ENCODE assay signal across 8 cellular contexts in genomic region chr21:37365657-37366487, GRCh38. TPM values are rescaled to one million over a fixed set of nuclear protein-coding genes. Genes with fewer than 3 reads are reported as not detected.
A peak's percentile ranks its signal among the peaks of the same experiment; 100 is the strongest.
DNase-seq lines count a peak whose midpoint lies in the region; ATAC-seq and TF ChIP-seq lines count a peak whose summit lies in the region.

No MANE protein-coding gene starts in this region.

- peak overlapping the region; percentile 99 to 100 (median 99) for H3K4me3 Mint-ChIP-seq in brain

- no peak for TF ChIP-seq CTCF in brain (conservative IDR thresholded peaks at IDR 0.05)

- H3K27ac ChIP-seq in Karpas-422 (ENCODE audit: low read length) (peak overlapping the region; percentile 47; the same call in 1 of the 2 replicates), iPS-20b (ENCODE audit: low read length) (peak overlapping the region; percentile 99)

- ATAC-seq in GM21825 (IDR thresholded peaks at IDR 0.05; ENCODE audit: unreplicated experiment) = peak; percentile 29

- peaks cover 25% of the 10 kb centered on the region; the same call in 1 of the 2 replicates for H4K20me1 ChIP-seq in Karpas-422 (ENCODE audit: insufficient read depth, low read depth, low read length)

- peaks cover 36% of the 10 kb centered on the region for H3K4me1 ChIP-seq in Karpas-422 (ENCODE audit: low read length)
- H3K4me1 ChIP-seq in iPS-20b (ENCODE audit: insufficient read depth, low read length) = peaks cover 25% of the 10 kb centered on the region; the same call in 1 of the 2 replicates
- peaks cover 28% of the 10 kb centered on the region for H3K4me1 ChIP-seq in skeletal muscle satellite cell (ENCODE audit: control insufficient read depth, insufficient read depth, low read length)

- H3K27me3 Mint-ChIP-seq in brain = peaks cover 16% of the 10 kb centered on the region

- DNase-seq in GM03348 (ENCODE audit: low spot score) (peak; percentile 83), Karpas-422 (peak; percentile 76), T1000 (lab: John Stamatoyannopoulos, UW) (peak; percentile 64), DMS114 treated with DMSO at 0.1 percent for 48 hours (lab: John Stamatoyannopoulos, UW; ENCODE audit: unreplicated experiment) (no peak)

- H3K4me2 ChIP-seq in Karpas-422 (ENCODE audit: low read depth, low read length, poor library complexity, severe bottlenecking) (peak overlapping the region; percentile 85), skeletal muscle satellite cell (ENCODE audit: low read length) (peak overlapping the region; percentile 91)

- no peaks in the 10 kb centered on the region for H3K9me2 ChIP-seq in Karpas-422 (replicated peaks; ENCODE audit: insufficient read depth, low read length)

- H3K36me3 Mint-ChIP-seq in brain = peaks cover 8% of the 10 kb centered on the region

- H3K9ac ChIP-seq in Karpas-422 (ENCODE audit: low read length) (peak overlapping the region; percentile 88), iPS-20b (ENCODE audit: low read depth, low read length) (peak overlapping the region; percentile 96), skeletal muscle satellite cell (ENCODE audit: low read depth, low read length) (peak overlapping the region; percentile 98)

- peak overlapping the region; percentile 55; the same call in 1 of the 2 replicates for H2AFZ ChIP-seq in Karpas-422 (ENCODE audit: low read length)

- H3K9me3 Mint-ChIP-seq in brain = peaks cover 0 to 2% (median 0%) of the 10 kb centered on the region in 5 experiments

- H3K79me2 ChIP-seq in Karpas-422 (ENCODE audit: low read length) = peaks cover 38% of the 10 kb centered on the region

- H3K27me3 ChIP-seq in Karpas-422 (ENCODE audit: low read length) (no peaks in the 10 kb centered on the region), iPS-20b (ENCODE audit: insufficient read depth, low read length) (no peaks in the 10 kb centered on the region), skeletal muscle satellite cell (ENCODE audit: control insufficient read depth, insufficient read depth, low read length) (no peaks in the 10 kb centered on the region)

- H3K36me3 ChIP-seq in Karpas-422 (ENCODE audit: insufficient read depth, low read length) (no peaks in the 10 kb centered on the region), iPS-20b (ENCODE audit: insufficient read depth, low read depth, low read length) (no peaks in the 10 kb centered on the region), skeletal muscle satellite cell (ENCODE audit: insufficient read depth, low read length) (no peaks in the 10 kb centered on the region)

- H3K9me3 ChIP-seq in Karpas-422 (ENCODE audit: low read length) = no peaks in the 10 kb centered on the region
- H3K9me3 ChIP-seq in iPS-20b (ENCODE audit: insufficient read depth, low read depth, low read length) = no peaks in the 10 kb centered on the region
- H3K9me3 ChIP-seq in skeletal muscle satellite cell (replicated peaks; ENCODE audit: low read length) = no peaks in the 10 kb centered on the region

- peak overlapping the region; percentile 76 for H3K4me3 ChIP-seq in Karpas-422 (ENCODE audit: low read length)
- H3K4me3 ChIP-seq in iPS-20b (ENCODE audit: low read length) = peak overlapping the region; percentile 93
- peak overlapping the region; percentile 87 for H3K4me3 ChIP-seq in skeletal muscle satellite cell (ENCODE audit: low read length)

- H3K4me1 Mint-ChIP-seq in brain = peaks cover 33% of the 10 kb centered on the region

- H3K27ac Mint-ChIP-seq in brain = peak overlapping the region; percentile 99 to 100 (median 100)

RNA-seq across cellular contexts. Expression of gene DYRK1A, which starts 0.7 kb away (rescaled TPM):
- total RNA-seq in Karpas-422 (2014; rRNA removed; shearing (Covaris generic); ENCODE audit: low replicate concordance) = 65.3 and 98.2 TPM in 2 replicates
- polyA plus RNA-seq in brain (ENCODE audit: insufficient read depth, low read depth, low replicate concordance) = 23.0 TPM
- total RNA-seq in skeletal muscle satellite cell (2012; rRNA removed) = 29.7 and 36.5 TPM in 2 replicates
